Comparison of ENCODE assay signal across 15 cellular contexts in genomic region chr2:65863713-65864112, GRCh38.
A peak's percentile ranks its signal among the peaks of the same experiment; 100 is the strongest.
DNase-seq lines count a peak whose midpoint lies in the region; ATAC-seq, FAIRE-seq and TF ChIP-seq lines count a peak whose summit lies in the region.
"Had no signal": no experiment of that assay in that cellular context is flagged by ENCODE, and none has a peak within 500 bp of the region (broad histone marks: within the 10 kb centered on the region; RNA-seq: fewer than 3 reads in every experiment).

No MANE protein-coding gene starts in this region.

- H3K36me3 Mint-ChIP-seq in GM23338 (ENCODE audit: low read depth), result no peaks in the 10 kb centered on the region
- H3K36me3 Mint-ChIP-seq in neural progenitor cell, result no peaks in the 10 kb centered on the region
- H3K36me3 Mint-ChIP-seq: CD14-positive monocyte; CD4-positive, alpha-beta memory T cell had no signal

- no peaks in the 10 kb centered on the region for H3K9me3 Mint-ChIP-seq in GM23338
- peaks cover 2% of the 10 kb centered on the region for H3K9me3 Mint-ChIP-seq in neural progenitor cell

- no peak for TF ChIP-seq CTCF in GM23338 (conservative IDR thresholded peaks at IDR 0.05; ENCODE audit: low read depth in 2 of 2)
- no peak for TF ChIP-seq CTCF in neural progenitor cell (IDR thresholded peaks at IDR 0.05)
- TF ChIP-seq CTCF in pancreas (IDR thresholded peaks at IDR 0.05), result no peak

- peaks cover 8% of the 10 kb centered on the region for H3K4me1 ChIP-seq in GM23338 (ENCODE audit: insufficient read depth)
- H3K4me1 ChIP-seq in ectodermal cell (ENCODE audit: control insufficient read depth, insufficient read depth, low read length), result peaks cover 11% of the 10 kb centered on the region
- H3K4me1 ChIP-seq in neural progenitor cell, result peaks cover 9% of the 10 kb centered on the region
- no peaks in the 10 kb centered on the region for H3K4me1 ChIP-seq in pancreas
- H3K4me1 ChIP-seq: BLaER1, HAP-1 had no signal

- H3K4me1 Mint-ChIP-seq in GM23338 (peaks cover 6% of the 10 kb centered on the region), neural progenitor cell (peaks cover 23% of the 10 kb centered on the region)
- H3K4me1 Mint-ChIP-seq: CD14-positive monocyte; CD4-positive, alpha-beta memory T cell had no signal

- in situ Hi-C loops in G401 (cut with HindIII; ENCODE audit: low sequenced_read_pairs), result no loop called here

- H3K27me3 ChIP-seq in GM23338 (ENCODE audit: insufficient read depth) (no peaks in the 10 kb centered on the region), ectodermal cell (ENCODE audit: control insufficient read depth, insufficient read depth, low read length, poor library complexity, severe bottlenecking) (no peaks in the 10 kb centered on the region), neural progenitor cell (no peaks in the 10 kb centered on the region), pancreas (no peaks in the 10 kb centered on the region)
- H3K27me3 ChIP-seq: BLaER1 had no signal

- ATAC-seq in GM23338 (no peak), left lobe of liver (peak; percentile 68), pancreas (no peak)

- H3K27ac Mint-ChIP-seq in GM23338, result no peak overlapping the region
- H3K27ac Mint-ChIP-seq in neural progenitor cell, result peak overlapping the region; percentile 61
- H3K27ac Mint-ChIP-seq: CD14-positive monocyte; CD4-positive, alpha-beta memory T cell had no signal

- H3K4me3 ChIP-seq in GM23338, result no peak overlapping the region
- no peak overlapping the region for H3K4me3 ChIP-seq in ectodermal cell (ENCODE audit: insufficient read depth, low read depth, low read length)
- H3K4me3 ChIP-seq in neural progenitor cell, result no peak overlapping the region
- H3K4me3 ChIP-seq in pancreas, result no peak overlapping the region
- H3K4me3 ChIP-seq: BLaER1, HAP-1 had no signal

- H3K27me3 Mint-ChIP-seq in GM23338 (ENCODE audit: insufficient read depth, low read depth, poor library complexity) (no peaks in the 10 kb centered on the region), neural progenitor cell (ENCODE audit: insufficient read depth, low read depth) (peaks cover 2% of the 10 kb centered on the region)

- H3K4me2 ChIP-seq in GM23338, result 0 out of 2 replicates have a peak overlapping the region, but pooled peaks have one; percentile 43
- H3K4me2 ChIP-seq in neural progenitor cell, result no peak overlapping the region
- H3K4me2 ChIP-seq: BLaER1 had no signal

- H4K20me1 ChIP-seq in GM23338 (replicated peaks; ENCODE audit: insufficient read depth) (no peaks in the 10 kb centered on the region), neural progenitor cell (ENCODE audit: low read depth) (no peaks in the 10 kb centered on the region)
- H4K20me1 ChIP-seq: BLaER1 had no signal

- no peaks in the 10 kb centered on the region for H3K36me3 ChIP-seq in GM23338 (ENCODE audit: insufficient read depth)
- no peaks in the 10 kb centered on the region for H3K36me3 ChIP-seq in ectodermal cell (ENCODE audit: control insufficient read depth, insufficient read depth, low read length)
- no peaks in the 10 kb centered on the region for H3K36me3 ChIP-seq in neural progenitor cell
- H3K36me3 ChIP-seq in pancreas, result no peaks in the 10 kb centered on the region
- H3K36me3 ChIP-seq: BLaER1, HAP-1 had no signal

- no peak overlapping the region for H3K27ac ChIP-seq in GM23338 (ENCODE audit: low read depth)
- peak overlapping the region; percentile 74 for H3K27ac ChIP-seq in ectodermal cell (ENCODE audit: insufficient read depth, low read depth, low read length, poor library complexity, severe bottlenecking)
- no peak overlapping the region for H3K27ac ChIP-seq in neural progenitor cell
- no peak overlapping the region for H3K27ac ChIP-seq in pancreas
- H3K27ac ChIP-seq: BLaER1 had no signal

- H2AFZ ChIP-seq in GM23338, result 0 out of 2 replicates have a peak overlapping the region, but pooled peaks have one; percentile 59
- H2AFZ ChIP-seq in neural progenitor cell (replicated peaks), result peak overlapping the region; percentile 64

- DNase-seq in GM23338 (ENCODE audit: low spot score), result no peak
- DNase-seq in left lobe of liver (ENCODE audit: low spot score), result no peak
- DNase-seq in neural progenitor cell (ENCODE audit: low spot score), result no peak
- no peak for DNase-seq in Kasumi-1 (lab: John Stamatoyannopoulos, UW)
- no peak for DNase-seq in pancreas
- DNase-seq in G401 (ENCODE audit: low spot score), result no peak
- DNase-seq: 8988T; CD4-positive, alpha-beta memory T cell; DMS153; DMS79; GF-D8 had no signal

- no peaks in the 10 kb centered on the region for H3F3A ChIP-seq in GM23338 (replicated peaks; ENCODE audit: low read depth)
- no peaks in the 10 kb centered on the region for H3F3A ChIP-seq in neural progenitor cell (ENCODE audit: low read depth)

- intact Hi-C loops in pancreas (cut with DNase I), result no loop called here

- FAIRE-seq in pancreas (lab: Jason Lieb, UNC), result no peak

- no peaks in the 10 kb centered on the region for H3K9me3 ChIP-seq in ectodermal cell (ENCODE audit: control insufficient read depth, low read length)
- no peaks in the 10 kb centered on the region for H3K9me3 ChIP-seq in neural progenitor cell (ENCODE audit: low read depth)
- no peaks in the 10 kb centered on the region for H3K9me3 ChIP-seq in pancreas
- H3K9me3 ChIP-seq: BLaER1, HAP-1 had no signal

- no peaks in the 10 kb centered on the region for H3K79me2 ChIP-seq in GM23338 (replicated peaks; ENCODE audit: insufficient read depth)
- H3K79me2 ChIP-seq in neural progenitor cell (ENCODE audit: low read depth), result no peaks in the 10 kb centered on the region

- H3K9me2 ChIP-seq in GM23338 (ENCODE audit: insufficient read depth), result no peaks in the 10 kb centered on the region

- no peak overlapping the region for H3K4me3 Mint-ChIP-seq in GM23338
- no peak overlapping the region for H3K4me3 Mint-ChIP-seq in neural progenitor cell
- H3K4me3 Mint-ChIP-seq: CD14-positive monocyte; CD4-positive, alpha-beta memory T cell had no signal

- no peak overlapping the region for H3K9ac ChIP-seq in neural progenitor cell
- H3K9ac ChIP-seq: BLaER1 had no signal

TF ChIP-seq in GM23338, 12 proteins besides CTCF, POLR2A, EP300 and RAD21 (continues in another document):
- TF ChIP-seq ZNF331 (CRISPR knock-in tag; IDR thresholded peaks at IDR 0.05; ENCODE audit: low read depth) (no peak), ZNF114 (CRISPR knock-in tag; IDR thresholded peaks at IDR 0.05) (no peak), STAT1 (IDR thresholded peaks at IDR 0.05; ENCODE audit: unreplicated experiment) (no peak), REST (IDR thresholded peaks at IDR 0.05; ENCODE audit: unreplicated experiment) (no peak), JUNB (IDR thresholded peaks at IDR 0.05; ENCODE audit: unreplicated experiment) (no peak), EZH2 (IDR thresholded peaks at IDR 0.05; ENCODE audit: low read depth, unreplicated experiment) (no peak), EZH2phosphoT487 (IDR thresholded peaks at IDR 0.05; ENCODE audit: unreplicated experiment) (no peak), POLR2AphosphoS5 (IDR thresholded peaks at IDR 0.05; ENCODE audit: low read depth) (no peak)
